Comparison of ENCODE assay signal across 25 cellular contexts in genomic region chr12:103247531-103247930, GRCh38.
"Had no signal": no experiment of that assay in that cellular context is flagged by ENCODE, and none has a peak within 500 bp of the region (broad histone marks: within the 10 kb centered on the region; RNA-seq: fewer than 3 reads in every experiment).

No MANE protein-coding gene starts in this region.

- H3K36me3 ChIP-seq: gastroesophageal sphincter, pancreas, prostate gland, transverse colon had no signal

- H3K27ac ChIP-seq: gastroesophageal sphincter, pancreas, prostate gland, skin epidermis, testis, transverse colon had no signal

- H3K27me3 ChIP-seq: gastroesophageal sphincter, testis, transverse colon had no signal

- H3K9me3 ChIP-seq: gastroesophageal sphincter, pancreas, prostate gland, testis, transverse colon had no signal

- H3K4me1 ChIP-seq: gastroesophageal sphincter, pancreas, prostate gland, testis, transverse colon had no signal

- DNase-seq: activated B cell treated with CpG ODN at 0.5 μM for 24 hours; activated CD4-positive, alpha-beta T cell treated with anti-CD3 and anti-CD28 coated beads for 36 hours; activated CD8-positive, alpha-beta memory T cell treated with anti-CD3 and anti-CD28 coated beads, Interleukin-2, amount 10 ng/mL, durations not matched to agents 7 days and 5 days; activated CD8-positive, alpha-beta T cell treated with anti-CD3 and anti-CD28 coated beads, Interleukin-2, amount 10 ng/mL, durations not matched to agents 7 days and 5 days; activated naive CD8-positive, alpha-beta T cell treated with anti-CD3 and anti-CD28 coated beads, Interleukin-2, amount 50 U/mL, for 24 hours; activated T-cell treated with anti-CD3 and anti-CD28 coated beads, Interleukin-2, amount 50 U/mL, for 48 hours; amygdala; dermis blood vessel endothelial cell; effector CD4-positive, alpha-beta T cell; hippocampal formation; kidney; mesenchymal stem cell; naive thymus-derived CD8-positive, alpha-beta T cell; nucleus accumbens; pancreas; retina; stimulated activated CD4-positive, alpha-beta T cell treated with anti-CD3 and anti-CD28 coated beads, Interleukin-12 subunit alpha, Interleukin-12 subunit beta, amount 100 ng/mL, for 4 hours; stimulated activated CD4-positive, alpha-beta T cell treated with anti-CD3 and anti-CD28 coated beads, Interleukin-4, amount 100 ng/mL, for 1 hour; stimulated activated naive CD8-positive, alpha-beta T cell treated with anti-CD3 and anti-CD28 coated beads, Interleukin-15, Interleukin-2, amounts not matched to agents 100 U/mL and 50 U/mL, for 24 hours; testis; transverse colon had no signal

- ATAC-seq: activated CD4-positive, alpha-beta T cell treated with anti-CD3 and anti-CD28 coated beads for 36 hours; activated CD8-positive, alpha-beta memory T cell treated with anti-CD3 and anti-CD28 coated beads, Interleukin-2, amount 10 ng/mL, durations not matched to agents 7 days and 5 days; activated CD8-positive, alpha-beta T cell treated with anti-CD3 and anti-CD28 coated beads, Interleukin-2, amount 10 ng/mL, durations not matched to agents 7 days and 5 days; activated naive CD8-positive, alpha-beta T cell treated with anti-CD3 and anti-CD28 coated beads, Interleukin-2, amount 50 U/mL, for 24 hours; gastroesophageal sphincter; naive thymus-derived CD8-positive, alpha-beta T cell; pancreas; sciatic nerve; stimulated activated naive CD8-positive, alpha-beta T cell treated with anti-CD3 and anti-CD28 coated beads, Interleukin-15, Interleukin-2, amounts not matched to agents 100 U/mL and 50 U/mL, for 24 hours had no signal

- H3K4me3 ChIP-seq: gastroesophageal sphincter, pancreas, prostate gland, skin epidermis, testis, transverse colon had no signal
